ENCODE assay signal across 9 cellular contexts in the genomic region with DNA sequence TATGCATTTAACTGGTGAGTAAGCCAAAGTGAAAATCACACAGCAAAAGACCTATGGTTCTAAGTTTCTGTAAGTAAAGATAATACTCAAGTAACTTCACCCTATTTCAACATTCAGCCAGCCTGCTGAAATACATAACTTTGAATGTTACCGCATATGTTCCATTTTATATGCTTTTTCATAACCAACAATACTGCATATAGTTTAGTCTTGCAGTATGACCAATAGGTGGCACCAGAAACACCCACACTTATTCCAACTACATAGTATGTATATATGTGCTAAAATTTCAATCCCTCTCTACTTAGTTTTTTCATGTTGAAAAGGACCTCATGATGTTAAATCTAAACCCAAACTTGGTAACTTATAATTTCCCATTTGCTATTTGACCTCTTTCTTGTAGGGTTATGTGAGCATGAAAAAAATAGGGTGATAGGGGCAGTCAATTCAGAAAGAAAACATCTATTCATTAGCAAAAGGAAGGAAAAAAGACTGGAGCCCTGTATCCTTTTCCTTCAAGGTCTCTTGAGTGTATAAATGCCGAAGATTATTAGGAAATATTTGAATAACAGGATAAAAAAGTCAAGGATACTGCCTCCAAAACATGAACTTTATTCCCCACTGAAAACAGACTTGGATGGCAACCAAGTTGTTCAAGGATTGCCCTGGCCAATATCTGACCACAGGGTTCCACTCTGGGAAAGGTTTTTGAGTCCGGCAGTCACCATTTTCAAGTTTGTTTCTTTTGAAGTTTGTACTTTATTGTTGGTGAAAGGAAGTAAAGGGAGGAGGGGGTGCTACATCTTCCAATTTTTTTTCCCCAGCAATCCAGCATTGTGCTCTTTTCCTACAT. TPM values are rescaled to one million over a fixed set of nuclear protein-coding genes. Genes with fewer than 3 reads are reported as not detected.
A peak's percentile ranks its signal among the peaks of the same experiment; 100 is the strongest.
DNase-seq lines count a peak whose midpoint lies in the region; ATAC-seq, FAIRE-seq and TF ChIP-seq lines count a peak whose summit lies in the region.
"Had no signal": no experiment of that assay in that cellular context is flagged by ENCODE, and none has a peak within 500 bp of the region (broad histone marks: within the 10 kb centered on the region; RNA-seq: fewer than 3 reads in every experiment).

No MANE protein-coding gene starts in this region.

- no peaks in the 10 kb centered on the region for H3K27me3 ChIP-seq in fibroblast of lung (ENCODE audit: control insufficient read depth, insufficient read depth, low read length)
- no peaks in the 10 kb centered on the region for H3K27me3 ChIP-seq in small intestine (ENCODE audit: control insufficient read depth in 2 of 2, insufficient read depth in 2 of 2, low read length in 2 of 2)

- ATAC-seq in activated T-cell treated with anti-CD3 and anti-CD28 coated beads, Interleukin-2, amount 50 U/mL, for 72 hours (replicated peaks in 1 of 2) = peak; percentile 70 to 75
- ATAC-seq in HG02981 (IDR thresholded peaks at IDR 0.05; ENCODE audit: unreplicated experiment) (peak; percentile 71), HG03108 (IDR thresholded peaks at IDR 0.05; ENCODE audit: unreplicated experiment) (no peak), HG03196 (IDR thresholded peaks at IDR 0.05; ENCODE audit: unreplicated experiment) (no peak)

- H2AFZ ChIP-seq in fibroblast of lung (ENCODE audit: low read length) = no peak overlapping the region

- no peak overlapping the region for H3K9ac ChIP-seq in fibroblast of lung (ENCODE audit: insufficient read depth, low read length)

- H3K27me3 Mint-ChIP-seq in activated T-cell treated with anti-CD3 and anti-CD28 coated beads, Interleukin-2, amount 50 U/mL, for 72 hours (ENCODE audit: low read depth) = no peaks in the 10 kb centered on the region

- FAIRE-seq in small intestine (lab: Jason Lieb, UNC) = no peak
- FAIRE-seq: endometrium had no signal

- H3K4me2 ChIP-seq in fibroblast of lung (ENCODE audit: extremely low read depth, insufficient read depth, low read length) = no peak overlapping the region

- H3K4me1 Mint-ChIP-seq in activated T-cell treated with anti-CD3 and anti-CD28 coated beads, Interleukin-2, amount 50 U/mL, for 72 hours (ENCODE audit: low read depth) = no peaks in the 10 kb centered on the region

- peak in 1 of 2 donors; percentile 4 for DNase-seq in activated T-cell treated with anti-CD3 and anti-CD28 coated beads, Interleukin-2, amount 50 U/mL, for 72 hours
- no peak for DNase-seq in activated T-cell treated with anti-CD3 and anti-CD28 coated beads, Interleukin-2, amount 50 U/mL, for 48 hours
- DNase-seq in RPMI8226 (peak; percentile 34), fibroblast of lung (ENCODE audit: low read depth in 2 of 2) (peak in 1 of 2 donors; percentile 78), small intestine (peak; percentile 38)

- H3K79me2 ChIP-seq in fibroblast of lung (ENCODE audit: control insufficient read depth, insufficient read depth, low read length) = no peaks in the 10 kb centered on the region

- H3K9me3 Mint-ChIP-seq in activated T-cell treated with anti-CD3 and anti-CD28 coated beads, Interleukin-2, amount 50 U/mL, for 72 hours = no peaks in the 10 kb centered on the region

- no peak overlapping the region for H3K27ac Mint-ChIP-seq in activated T-cell treated with anti-CD3 and anti-CD28 coated beads, Interleukin-2, amount 50 U/mL, for 72 hours

- H3K27ac ChIP-seq in fibroblast of lung (ENCODE audit: insufficient read depth, low read length) = no peak overlapping the region
- H3K27ac ChIP-seq in small intestine (ENCODE audit: low read depth in 1 of 2, low read length in 1 of 2) = no peak overlapping the region

- H3K36me3 Mint-ChIP-seq in activated T-cell treated with anti-CD3 and anti-CD28 coated beads, Interleukin-2, amount 50 U/mL, for 72 hours (ENCODE audit: insufficient read depth in 2 of 2) = no peaks in the 10 kb centered on the region

- no peaks in the 10 kb centered on the region for H3K4me1 ChIP-seq in fibroblast of lung (ENCODE audit: control insufficient read depth, extremely low read depth, insufficient read depth, low read length)
- H3K4me1 ChIP-seq in small intestine (ENCODE audit: control insufficient read depth in 2 of 2, insufficient read depth in 1 of 2, low read depth in 1 of 2, low read length in 1 of 2) = no peaks in the 10 kb centered on the region

- no peak overlapping the region for H3K4me3 Mint-ChIP-seq in activated T-cell treated with anti-CD3 and anti-CD28 coated beads, Interleukin-2, amount 50 U/mL, for 72 hours

- H4K20me1 ChIP-seq in fibroblast of lung (ENCODE audit: control insufficient read depth, extremely low read depth, insufficient read depth, low read length) = no peaks in the 10 kb centered on the region

- no peak overlapping the region for H3K4me3 ChIP-seq in fibroblast of lung (replicated peaks in 1 of 4; ENCODE audit: control extremely low read depth in 1 of 4, insufficient read depth in 1 of 4, low read depth in 3 of 4, low read length in 4 of 4)
- H3K4me3 ChIP-seq in small intestine (ENCODE audit: low read depth in 1 of 2, low read length in 2 of 2) = no peak overlapping the region

- H3K36me3 ChIP-seq in fibroblast of lung (ENCODE audit: control insufficient read depth, insufficient read depth, low read length) (no peaks in the 10 kb centered on the region), small intestine (ENCODE audit: control insufficient read depth in 2 of 2, insufficient read depth in 2 of 2, low read length in 2 of 2) (no peaks in the 10 kb centered on the region)

- H3K9me3 ChIP-seq in fibroblast of lung (ENCODE audit: control insufficient read depth, insufficient read depth, low read depth, low read length) (no peaks in the 10 kb centered on the region), small intestine (ENCODE audit: control insufficient read depth, low read depth) (no peaks in the 10 kb centered on the region)

- peak; percentile 38 to 71 for TF ChIP-seq CTCF in fibroblast of lung (conservative IDR thresholded peaks at IDR 0.05 in 1 of 2, IDR thresholded peaks at IDR 0.05 in 1 of 2; ENCODE audit: low read depth in 1 of 2, low read length in 2 of 2)

- 37 to 53% (median 37%) methylated on average over 3 of the region's 3 CpGs for WGBS in small intestine, 3 donors

RNA-seq across cellular contexts. Expression of gene FZD4, which starts 23.8 kb away (rescaled TPM):
- total RNA-seq in activated T-cell treated with anti-CD3 and anti-CD28 coated beads, Interleukin-2, amount 50 U/mL, for 72 hours = under 1 TPM; 0.31 to 0.56 TPM
- total RNA-seq in fibroblast of lung = 11.8 and 15.7 TPM in 2 replicates
- polyA plus RNA-seq in fibroblast of lung (6.4 and 17.8 TPM in 2 replicates), small intestine (10 to 100 TPM in 1 of 3 donors, under 1 TPM in 2; 0.22 to 12.2 (median 0.27) TPM)
- polyA plus RNA-seq in fibroblast of lung (2012) = 4.1 and 11.5 TPM in 2 replicates
- 5.6 and 10.3 TPM in 2 replicates for polyA minus RNA-seq in fibroblast of lung (ENCODE audit: low replicate concordance)

RNA-seq across cellular contexts. Expression of gene TMEM135, which starts 58.8 kb away (rescaled TPM):
- 10 to 100 TPM; 30.8 to 32.7 TPM for total RNA-seq in activated T-cell treated with anti-CD3 and anti-CD28 coated beads, Interleukin-2, amount 50 U/mL, for 72 hours
- total RNA-seq in fibroblast of lung = 20.6 and 22.1 TPM in 2 replicates
- polyA plus RNA-seq in fibroblast of lung (14.2 and 17.3 TPM in 2 replicates), small intestine (10 to 100 TPM; 11.3 to 16.3 (median 11.9) TPM)
- polyA plus RNA-seq in fibroblast of lung (2012) = 11.4 and 11.9 TPM in 2 replicates
- 7.7 and 15.2 TPM in 2 replicates for polyA minus RNA-seq in fibroblast of lung (ENCODE audit: low replicate concordance)

Comparison
In these comparisons a context has a peak if more than half of its experiments do, and no peak if none do; other contexts are left out.
1. ATAC-seq: peak in activated T-cell treated with anti-CD3 and anti-CD28 coated beads, Interleukin-2, amount 50 U/mL, for 72 hours (2 of 2) and HG02981 (single experiment); none in HG03108 (single experiment) and HG03196 (single experiment).
2. DNase-seq: peak in RPMI8226 (single experiment) and small intestine (single experiment); none in activated T-cell treated with anti-CD3 and anti-CD28 coated beads, Interleukin-2, amount 50 U/mL, for 48 hours (0 of 2).